3 cellular contexts compared by ENCODE assay signal in genomic region chr5:84383296-84383815, GRCh38.
TF ChIP-seq lines count a peak whose summit lies in the region.

No MANE protein-coding gene starts in this region.

TF ChIP-seq in SK-N-SH, 30 proteins besides CTCF, POLR2A, EP300 and RAD21 (continued from another document):
- TF ChIP-seq MEF2A (IDR thresholded peaks at IDR 0.05; ENCODE audit: borderline replicate concordance, low read depth) (no peak), USF2 (IDR thresholded peaks at IDR 0.05; ENCODE audit: borderline replicate concordance, low read depth, low read length) (no peak), ZBTB33 (IDR thresholded peaks at IDR 0.05; ENCODE audit: borderline replicate concordance, low read depth) (no peak), CHD2 (IDR thresholded peaks at IDR 0.05; ENCODE audit: low read length, partially characterized antibody) (no peak), FOXM1 (IDR thresholded peaks at IDR 0.05; ENCODE audit: low read depth) (no peak), SMC3 (IDR thresholded peaks at IDR 0.05; ENCODE audit: low read depth, low read length) (no peak), NRF1 (IDR thresholded peaks at IDR 0.05; ENCODE audit: low read depth, low read length) (no peak)

TF ChIP-seq in SK-N-SH treated with all-trans-retinoic acid at 6 μM for 48 hours, 23 proteins besides CTCF, POLR2A, EP300 and RAD21 (continued from another document):
- TF ChIP-seq RARB (CRISPR knock-in tag; IDR thresholded peaks at IDR 0.05) (no peak), OSR1 (CRISPR knock-in tag; IDR thresholded peaks at IDR 0.05) (no peak), ESRRG (CRISPR knock-in tag; IDR thresholded peaks at IDR 0.05) (no peak), ZNF70 (CRISPR knock-in tag; IDR thresholded peaks at IDR 0.05) (no peak), ARNTL (CRISPR knock-in tag; IDR thresholded peaks at IDR 0.05; ENCODE audit: borderline replicate concordance, low read depth) (no peak), POU6F1 (CRISPR knock-in tag; IDR thresholded peaks at IDR 0.05; ENCODE audit: borderline replicate concordance, low read depth) (no peak), BACH2 (CRISPR knock-in tag; IDR thresholded peaks at IDR 0.05; ENCODE audit: borderline replicate concordance) (no peak)
TF ChIP-seq in SK-N-SH treated with all-trans-retinoic acid at 6 μM for 48 hours: peak in this region for 0.

TF ChIP-seq in endothelial cell of umbilical vein, 7 proteins besides CTCF, POLR2A, EP300 and RAD21 (continued from another document):
- no peak for TF ChIP-seq MAX (IDR thresholded peaks at IDR 0.05; ENCODE audit: insufficient read depth, insufficient read length)
- TF ChIP-seq MYC (IDR thresholded peaks at IDR 0.05; ENCODE audit: low read depth, low read length): no peak
- TF ChIP-seq JUN (IDR thresholded peaks at IDR 0.05; ENCODE audit: borderline replicate concordance, insufficient read depth, insufficient read length, low read depth): no peak
- no peak for TF ChIP-seq GATA2 (IDR thresholded peaks at IDR 0.05; ENCODE audit: insufficient read depth, insufficient read length, low read depth, low read length)
- TF ChIP-seq POLR2AphosphoS5 (IDR thresholded peaks at IDR 0.05; ENCODE audit: insufficient read depth, low read depth, low read length): no peak
- no peak for TF ChIP-seq FOS (IDR thresholded peaks at IDR 0.05; ENCODE audit: borderline replicate concordance, insufficient read depth, low read length)
